17 cellular contexts compared by ENCODE assay signal in genomic region chr2:2876350-2877042, GRCh38.
A peak's percentile ranks its signal among the peaks of the same experiment; 100 is the strongest.
DNase-seq lines count a peak whose midpoint lies in the region; ATAC-seq and TF ChIP-seq lines count a peak whose summit lies in the region.
"Had no signal": no experiment of that assay in that cellular context is flagged by ENCODE, and none has a peak within 500 bp of the region (broad histone marks: within the 10 kb centered on the region; RNA-seq: fewer than 3 reads in every experiment).

No MANE protein-coding gene starts in this region.

- H3K9ac ChIP-seq in neural cell (ENCODE audit: low read length), result peak overlapping the region; percentile 74

- H3K36me3 ChIP-seq in neural cell (ENCODE audit: insufficient read depth, low read length) (no peaks in the 10 kb centered on the region), vagina (no peaks in the 10 kb centered on the region), sigmoid colon (no peaks in the 10 kb centered on the region)
- no peaks in the 10 kb centered on the region for H3K36me3 ChIP-seq in CD4-positive, alpha-beta memory T cell (ENCODE audit: insufficient read depth, low read length)

- TF ChIP-seq CTCF in neural cell (IDR thresholded peaks at IDR 0.05; ENCODE audit: poor library complexity, severe bottlenecking) (no peak), vagina (IDR thresholded peaks at IDR 0.05) (no peak), sigmoid colon (IDR thresholded peaks at IDR 0.05) (no peak)

- intact Hi-C loops in vagina (cut with DNase I), result no loop called here
- intact Hi-C loops in CD4-positive, alpha-beta memory T cell (cut with micrococcal nuclease), result no loop called here
- intact Hi-C loops in sigmoid colon (cut with DNase I), result no loop called here

- no peaks in the 10 kb centered on the region for H3K9me2 ChIP-seq in neural cell (ENCODE audit: insufficient read depth, low read length)

- H3K27me3 ChIP-seq in neural cell (ENCODE audit: insufficient read depth, low read depth, low read length) (no peaks in the 10 kb centered on the region), vagina (no peaks in the 10 kb centered on the region), sigmoid colon (no peaks in the 10 kb centered on the region)
- no peaks in the 10 kb centered on the region for H3K27me3 ChIP-seq in CD4-positive, alpha-beta memory T cell (ENCODE audit: insufficient read depth, low read length)

- H3K9me3 ChIP-seq in neural cell (ENCODE audit: low read length) (no peaks in the 10 kb centered on the region), vagina (no peaks in the 10 kb centered on the region), sigmoid colon (no peaks in the 10 kb centered on the region)
- H3K9me3 ChIP-seq in CD4-positive, alpha-beta memory T cell (ENCODE audit: control insufficient read depth in 1 of 2, low read length in 2 of 2), result no peaks in the 10 kb centered on the region

- TF ChIP-seq EP300 in neural cell (conservative IDR thresholded peaks at IDR 0.05; ENCODE audit: poor library complexity, severe bottlenecking) (peak; percentile 66), sigmoid colon (IDR thresholded peaks at IDR 0.05) (no peak)

- 64 to 72% methylated on average over 14 of the region's 14 CpGs for WGBS in sigmoid colon, 2 donors

- no peaks in the 10 kb centered on the region for H3F3A ChIP-seq in neural cell (ENCODE audit: insufficient read depth, low read length, poor library complexity, severe bottlenecking)

- H3K27me3 Mint-ChIP-seq in activated CD8-positive, alpha-beta memory T cell treated with anti-CD3 and anti-CD28 coated beads, Interleukin-2, amount 10 ng/mL, durations not matched to agents 7 days and 5 days, result no peaks in the 10 kb centered on the region
- H3K27me3 Mint-ChIP-seq in CD4-positive, alpha-beta memory T cell, result no peaks in the 10 kb centered on the region

- H3K36me3 Mint-ChIP-seq in activated CD8-positive, alpha-beta memory T cell treated with anti-CD3 and anti-CD28 coated beads, Interleukin-2, amount 10 ng/mL, durations not matched to agents 7 days and 5 days, result no peaks in the 10 kb centered on the region
- H3K36me3 Mint-ChIP-seq in CD4-positive, alpha-beta memory T cell, result no peaks in the 10 kb centered on the region
- H3K36me3 Mint-ChIP-seq: CD14-positive monocyte had no signal

- H3K4me3 ChIP-seq in neural cell (ENCODE audit: low read length) (peak overlapping the region; percentile 53), vagina (no peak overlapping the region), sigmoid colon (no peak overlapping the region)
- H3K4me3 ChIP-seq in CD4-positive, alpha-beta memory T cell (ENCODE audit: low read length in 2 of 2), result no peak overlapping the region

- H3K27ac ChIP-seq in neural cell (ENCODE audit: low read length) (peak overlapping the region; percentile 97), vagina (peak overlapping the region; percentile 13), sigmoid colon (no peak overlapping the region)
- H3K27ac ChIP-seq in CD4-positive, alpha-beta memory T cell (ENCODE audit: low read depth, low read length), result no peak overlapping the region

- H3K4me2 ChIP-seq in neural cell (ENCODE audit: low read length), result peak overlapping the region; percentile 34

- POLR2A ChIA-PET in CD4-positive, alpha-beta memory T cell (lab: Charles Lee; ENCODE audit: partially characterized antibody), result no interaction called here

- TF ChIP-seq RAD21 in neural cell (conservative IDR thresholded peaks at IDR 0.05), result peak; percentile 18

- no peak for ATAC-seq in activated CD8-positive, alpha-beta memory T cell treated with anti-CD3 and anti-CD28 coated beads, Interleukin-2, amount 10 ng/mL, durations not matched to agents 7 days and 5 days

- H2AFZ ChIP-seq in neural cell (ENCODE audit: low read depth, low read length), result no peak overlapping the region

- no peak for TF ChIP-seq POLR2A in vagina (IDR thresholded peaks at IDR 0.05)
- TF ChIP-seq POLR2A in sigmoid colon (IDR thresholded peaks at IDR 0.05), result no peak

- H3K9me3 Mint-ChIP-seq in activated CD8-positive, alpha-beta memory T cell treated with anti-CD3 and anti-CD28 coated beads, Interleukin-2, amount 10 ng/mL, durations not matched to agents 7 days and 5 days (ENCODE audit: low read depth), result no peaks in the 10 kb centered on the region
- H3K9me3 Mint-ChIP-seq in CD4-positive, alpha-beta memory T cell, result peaks cover 0 to 3% (median 0%) of the 10 kb centered on the region in 8 donors

- no peaks in the 10 kb centered on the region for H4K20me1 ChIP-seq in neural cell (ENCODE audit: insufficient read depth)

- no peak overlapping the region for H3K27ac Mint-ChIP-seq in activated CD8-positive, alpha-beta memory T cell treated with anti-CD3 and anti-CD28 coated beads, Interleukin-2, amount 10 ng/mL, durations not matched to agents 7 days and 5 days
- no peak overlapping the region for H3K27ac Mint-ChIP-seq in CD4-positive, alpha-beta memory T cell
- H3K27ac Mint-ChIP-seq: CD14-positive monocyte had no signal

- H3K4me1 ChIP-seq in vagina, result peaks cover 15% of the 10 kb centered on the region
- H3K4me1 ChIP-seq in CD4-positive, alpha-beta memory T cell (ENCODE audit: insufficient read depth, low read length), result no peaks in the 10 kb centered on the region
- H3K4me1 ChIP-seq in sigmoid colon, result no peaks in the 10 kb centered on the region

- H3K79me2 ChIP-seq in neural cell (replicated peaks; ENCODE audit: insufficient read depth, low read length), result no peaks in the 10 kb centered on the region

- DNase-seq in activated CD8-positive, alpha-beta memory T cell treated with anti-CD3 and anti-CD28 coated beads for 24 hours, result peak; percentile 11
- DNase-seq in activated CD8-positive, alpha-beta memory T cell treated with anti-CD3 and anti-CD28 coated beads, Interleukin-2, amount 10 ng/mL, durations not matched to agents 7 days and 5 days, result no peak
- DNase-seq in globus pallidus (ENCODE audit: low spot score), result peak; percentile 53
- DNase-seq in vagina (ENCODE audit: extremely low spot score in 2 of 2), result peak in 1 of 2 donors; percentile 58
- DNase-seq in CD4-positive, alpha-beta memory T cell, result no peak
- DNase-seq in sigmoid colon, result no peak
- no peak for DNase-seq in SKM-1 treated with dmso at 0.1 percent for 144 hours (lab: John Stamatoyannopoulos, UW; ENCODE audit: unreplicated experiment)
- DNase-seq: 8988T, DMS79, GF-D8, MM.1S, NCI-H1105, NCI-H1930, NCI-H2171 treated with DMSO at 0.1 percent for 48 hours, NCI-H510A treated with DMSO at 0.1 percent for 48 hours had no signal

- H3K4me3 Mint-ChIP-seq in activated CD8-positive, alpha-beta memory T cell treated with anti-CD3 and anti-CD28 coated beads, Interleukin-2, amount 10 ng/mL, durations not matched to agents 7 days and 5 days, result no peak overlapping the region
- H3K4me3 Mint-ChIP-seq in CD4-positive, alpha-beta memory T cell, result no peak overlapping the region
- H3K4me3 Mint-ChIP-seq: CD14-positive monocyte had no signal

- no peaks in the 10 kb centered on the region for H3K4me1 Mint-ChIP-seq in activated CD8-positive, alpha-beta memory T cell treated with anti-CD3 and anti-CD28 coated beads, Interleukin-2, amount 10 ng/mL, durations not matched to agents 7 days and 5 days
- no peaks in the 10 kb centered on the region for H3K4me1 Mint-ChIP-seq in CD4-positive, alpha-beta memory T cell
- H3K4me1 Mint-ChIP-seq: CD14-positive monocyte had no signal

- CTCF ChIA-PET in activated CD8-positive, alpha-beta memory T cell treated with anti-CD3 and anti-CD28 coated beads, Interleukin-2, amount 10 ng/mL, durations not matched to agents 7 days and 5 days (lab: Charles Lee), result no interaction called here
- CTCF ChIA-PET in CD4-positive, alpha-beta memory T cell (lab: Charles Lee; ENCODE audit: partially characterized antibody), result interaction anchor here (1.4 kb wide), 1 partner anchor 10 kb away, joined by 3 read pairs; no protein-coding TSS in a partner anchor

TF ChIP-seq in neural cell, 6 proteins besides CTCF, POLR2A, EP300 and RAD21:
- TF ChIP-seq EZH2 (IDR thresholded peaks at IDR 0.05; ENCODE audit: borderline replicate concordance, insufficient read depth, low read length, poor library complexity, severe bottlenecking), result no peak
- peak; percentile 95 for TF ChIP-seq REST (IDR thresholded peaks at IDR 0.05; ENCODE audit: borderline replicate concordance)
- TF ChIP-seq POLR2AphosphoS5 (IDR thresholded peaks at IDR 0.05), result peak; percentile 54
- TF ChIP-seq SMC3 (conservative IDR thresholded peaks at IDR 0.05; ENCODE audit: poor library complexity), result no peak
- no peak for TF ChIP-seq MXI1 (conservative IDR thresholded peaks at IDR 0.05; ENCODE audit: poor library complexity, severe bottlenecking)

Comparison
In these comparisons a context has a peak if more than half of its experiments do, and no peak if none do; other contexts are left out.
1. DNase-seq: peak in activated CD8-positive, alpha-beta memory T cell treated with anti-CD3 and anti-CD28 coated beads for 24 hours (single experiment) and globus pallidus (single experiment); none in activated CD8-positive, alpha-beta memory T cell treated with anti-CD3 and anti-CD28 coated beads, Interleukin-2, amount 10 ng/mL, durations not matched to agents 7 days and 5 days (single experiment), CD4-positive, alpha-beta memory T cell (0 of 5), sigmoid colon (single experiment) and SKM-1 treated with dmso at 0.1 percent for 144 hours (single experiment).
2. H3K27ac ChIP-seq: peak in neural cell (single experiment) and vagina (single experiment); none in CD4-positive, alpha-beta memory T cell (single experiment) and sigmoid colon (0 of 4).